In genomic region chrX:48933757-48934156, GRCh38 we compare ENCODE assay signal across 14 cellular contexts. TPM values are rescaled to one million over a fixed set of nuclear protein-coding genes. Genes with fewer than 3 reads are reported as not detected.
DNase-seq lines count a peak whose midpoint lies in the region; ATAC-seq and TF ChIP-seq lines count a peak whose summit lies in the region.
"Had no signal": no experiment of that assay in that cellular context is flagged by ENCODE, and none has a peak within 500 bp of the region (broad histone marks: within the 10 kb centered on the region; RNA-seq: fewer than 3 reads in every experiment).

No MANE protein-coding gene starts in this region.

- peaks cover 34 to 42% of the 10 kb centered on the region in 2 experiments for H3K4me1 ChIP-seq in neutrophil (ENCODE audit: control insufficient read depth in 1 of 2, insufficient read depth in 1 of 2, low read depth in 1 of 2, low read length in 1 of 2)
- H3K4me1 ChIP-seq: A549 had no signal

- peak overlapping the region; percentile 99 for H3K27ac ChIP-seq in neutrophil
- H3K27ac ChIP-seq: A549, dorsolateral prefrontal cortex, right atrium auricular region had no signal

- peaks cover 51% of the 10 kb centered on the region for H3K36me3 Mint-ChIP-seq in activated CD4-positive, alpha-beta T cell treated with anti-CD3 and anti-CD28 coated beads, Interleukin-2, amount 10 ng/mL, durations not matched to agents 24 days and 14 days (ENCODE audit: low read depth)
- H3K36me3 Mint-ChIP-seq in activated CD8-positive, alpha-beta T cell treated with anti-CD3 and anti-CD28 coated beads, Interleukin-2, amount 10 ng/mL, durations not matched to agents 7 days and 5 days (ENCODE audit: low read depth): peaks cover 48% of the 10 kb centered on the region

- H3K4me1 Mint-ChIP-seq in activated CD4-positive, alpha-beta T cell treated with anti-CD3 and anti-CD28 coated beads, Interleukin-2, amount 10 ng/mL, durations not matched to agents 24 days and 14 days: peaks cover 42% of the 10 kb centered on the region
- H3K4me1 Mint-ChIP-seq in activated CD8-positive, alpha-beta T cell treated with anti-CD3 and anti-CD28 coated beads, Interleukin-2, amount 10 ng/mL, durations not matched to agents 7 days and 5 days (ENCODE audit: low read depth): peaks cover 48% of the 10 kb centered on the region

- H3K9me3 ChIP-seq in neutrophil: no peaks in the 10 kb centered on the region
- H3K9me3 ChIP-seq: A549 had no signal

- H3K9me3 Mint-ChIP-seq in activated CD4-positive, alpha-beta T cell treated with anti-CD3 and anti-CD28 coated beads, Interleukin-2, amount 10 ng/mL, durations not matched to agents 24 days and 14 days: no peaks in the 10 kb centered on the region
- H3K9me3 Mint-ChIP-seq in activated CD8-positive, alpha-beta T cell treated with anti-CD3 and anti-CD28 coated beads, Interleukin-2, amount 10 ng/mL, durations not matched to agents 7 days and 5 days (ENCODE audit: insufficient read depth): no peaks in the 10 kb centered on the region

- DNase-seq in activated CD4-positive, alpha-beta T cell treated with anti-CD3 and anti-CD28 coated beads, Interleukin-2, amount 10 ng/mL, durations not matched to agents 24 days and 14 days: no peak
- DNase-seq in activated CD4-positive, alpha-beta T cell treated with anti-CD3 and anti-CD28 coated beads for 1 hour: no peak
- DNase-seq in activated CD8-positive, alpha-beta T cell treated with anti-CD3 and anti-CD28 coated beads, Interleukin-2, amount 10 ng/mL, durations not matched to agents 7 days and 5 days: no peak
- no peak for DNase-seq in cerebellar cortex (ENCODE audit: low spot score)
- no peak for DNase-seq in NCI-H345 treated with DMSO at 0.1 percent for 48 hours (lab: John Stamatoyannopoulos, UW; ENCODE audit: unreplicated experiment)
- no peak for DNase-seq in HCEC 1CT
- DNase-seq: COR-L47, dorsolateral prefrontal cortex, left ventricle myocardium superior, nephron progenitor cell had no signal

- H3K27me3 Mint-ChIP-seq in activated CD4-positive, alpha-beta T cell treated with anti-CD3 and anti-CD28 coated beads, Interleukin-2, amount 10 ng/mL, durations not matched to agents 24 days and 14 days: no peaks in the 10 kb centered on the region
- H3K27me3 Mint-ChIP-seq in activated CD8-positive, alpha-beta T cell treated with anti-CD3 and anti-CD28 coated beads, Interleukin-2, amount 10 ng/mL, durations not matched to agents 7 days and 5 days (ENCODE audit: low read depth): no peaks in the 10 kb centered on the region

- no peak for TF ChIP-seq CTCF in neutrophil (IDR thresholded peaks at IDR 0.05)

- intact Hi-C loops in activated CD4-positive, alpha-beta T cell treated with anti-CD3 and anti-CD28 coated beads, Interleukin-2, amount 10 ng/mL, durations not matched to agents 24 days and 14 days (cut with micrococcal nuclease): no loop called here

- H3K4me3 ChIP-seq in neutrophil (ENCODE audit: low read depth in 1 of 2, low read length in 1 of 2): no peak overlapping the region
- H3K4me3 ChIP-seq: A549, dorsolateral prefrontal cortex, right atrium auricular region had no signal

- CTCF ChIA-PET in activated CD8-positive, alpha-beta T cell treated with anti-CD3 and anti-CD28 coated beads, Interleukin-2, amount 10 ng/mL, durations not matched to agents 7 days and 5 days (lab: Charles Lee): no interaction called here

- peak overlapping the region; percentile 96 for H3K27ac Mint-ChIP-seq in activated CD4-positive, alpha-beta T cell treated with anti-CD3 and anti-CD28 coated beads, Interleukin-2, amount 10 ng/mL, durations not matched to agents 24 days and 14 days
- H3K27ac Mint-ChIP-seq in activated CD8-positive, alpha-beta T cell treated with anti-CD3 and anti-CD28 coated beads, Interleukin-2, amount 10 ng/mL, durations not matched to agents 7 days and 5 days: peak overlapping the region; percentile 16
- H3K27ac Mint-ChIP-seq: nephron progenitor cell had no signal

- no peaks in the 10 kb centered on the region for H3K27me3 ChIP-seq in neutrophil
- H3K27me3 ChIP-seq: right atrium auricular region had no signal

- POLR2A ChIA-PET in activated CD8-positive, alpha-beta T cell treated with anti-CD3 and anti-CD28 coated beads, Interleukin-2, amount 10 ng/mL, durations not matched to agents 7 days and 5 days (lab: Charles Lee): interaction anchor here (2.2 kb wide), 1 partner anchor 14 kb away, joined by 5 read pairs; no protein-coding TSS in a partner anchor

- peak; percentile 34 for ATAC-seq in HG02610 (IDR thresholded peaks at IDR 0.05; ENCODE audit: unreplicated experiment)
- no peak for ATAC-seq in activated CD8-positive, alpha-beta T cell treated with anti-CD3 and anti-CD28 coated beads, Interleukin-2, amount 10 ng/mL, durations not matched to agents 7 days and 5 days
- ATAC-seq: left ventricle myocardium superior had no signal

- H3K4me3 Mint-ChIP-seq in activated CD4-positive, alpha-beta T cell treated with anti-CD3 and anti-CD28 coated beads, Interleukin-2, amount 10 ng/mL, durations not matched to agents 24 days and 14 days: peak overlapping the region; percentile 78
- no peak overlapping the region for H3K4me3 Mint-ChIP-seq in activated CD8-positive, alpha-beta T cell treated with anti-CD3 and anti-CD28 coated beads, Interleukin-2, amount 10 ng/mL, durations not matched to agents 7 days and 5 days
- H3K4me3 Mint-ChIP-seq: nephron progenitor cell had no signal

- peaks cover 15% of the 10 kb centered on the region for H3K36me3 ChIP-seq in neutrophil

RNA-seq across cellular contexts. Expression of gene PIM2, which starts 14.9 kb away (rescaled TPM):
- 391 and 394 TPM in 2 replicates for total RNA-seq in activated CD4-positive, alpha-beta T cell treated with anti-CD3 and anti-CD28 coated beads, Interleukin-2, amount 10 ng/mL, durations not matched to agents 24 days and 14 days
- 10 to 100 TPM; 51.3 to 53.6 TPM for total RNA-seq in activated CD8-positive, alpha-beta T cell treated with anti-CD3 and anti-CD28 coated beads, Interleukin-2, amount 10 ng/mL, durations not matched to agents 7 days and 5 days

RNA-seq across cellular contexts. Expression of gene SLC35A2, which starts 22.3 kb away (rescaled TPM):
- total RNA-seq in activated CD4-positive, alpha-beta T cell treated with anti-CD3 and anti-CD28 coated beads, Interleukin-2, amount 10 ng/mL, durations not matched to agents 24 days and 14 days: 19.5 and 22.8 TPM in 2 replicates
- total RNA-seq in activated CD8-positive, alpha-beta T cell treated with anti-CD3 and anti-CD28 coated beads, Interleukin-2, amount 10 ng/mL, durations not matched to agents 7 days and 5 days: 10 to 100 TPM; 14.8 to 15.3 TPM

RNA-seq across cellular contexts. Expression of gene OTUD5, which starts 23.6 kb away (rescaled TPM):
- total RNA-seq in activated CD4-positive, alpha-beta T cell treated with anti-CD3 and anti-CD28 coated beads, Interleukin-2, amount 10 ng/mL, durations not matched to agents 24 days and 14 days: 76.2 and 76.7 TPM in 2 replicates
- total RNA-seq in activated CD8-positive, alpha-beta T cell treated with anti-CD3 and anti-CD28 coated beads, Interleukin-2, amount 10 ng/mL, durations not matched to agents 7 days and 5 days: 10 to 100 TPM; 40.0 to 41.7 TPM

RNA-seq across cellular contexts. Expression of gene PQBP1, which starts 36.0 kb away (rescaled TPM):
- 104 and 114 TPM in 2 replicates for total RNA-seq in activated CD4-positive, alpha-beta T cell treated with anti-CD3 and anti-CD28 coated beads, Interleukin-2, amount 10 ng/mL, durations not matched to agents 24 days and 14 days
- total RNA-seq in activated CD8-positive, alpha-beta T cell treated with anti-CD3 and anti-CD28 coated beads, Interleukin-2, amount 10 ng/mL, durations not matched to agents 7 days and 5 days: 10 to 100 TPM; 63.9 to 70.8 TPM

RNA-seq across cellular contexts. Expression of gene TIMM17B, which starts 36.2 kb away (rescaled TPM):
- total RNA-seq in activated CD4-positive, alpha-beta T cell treated with anti-CD3 and anti-CD28 coated beads, Interleukin-2, amount 10 ng/mL, durations not matched to agents 24 days and 14 days: 72.0 and 75.1 TPM in 2 replicates
- 10 to 100 TPM; 41.6 to 44.1 TPM for total RNA-seq in activated CD8-positive, alpha-beta T cell treated with anti-CD3 and anti-CD28 coated beads, Interleukin-2, amount 10 ng/mL, durations not matched to agents 7 days and 5 days
